In genomic region chr4:146175541-146176453, GRCh38 we compare ENCODE assay signal across 1 cellular context.
TF ChIP-seq lines count a peak whose summit lies in the region.

Gene LSM6, plus strand, starts transcription at chr4:146175718. Its CDS starts 7,204 bp downstream, at chr4:146182922.

TF ChIP-seq in HepG2, 621 proteins besides CTCF, POLR2A, EP300 and RAD21 (continued from another document and continues in another):
- TF ChIP-seq ZHX2 (IDR thresholded peaks at IDR 0.05; ENCODE audit: low read depth) (no peak), ZHX2 (CRISPR knock-in tag; IDR thresholded peaks at IDR 0.05; ENCODE audit: borderline replicate concordance) (no peak), ZNF547 (CRISPR knock-in tag; IDR thresholded peaks at IDR 0.05) (peak; percentile 88; the same call in 1 of the 2 replicates), ZNF251 (CRISPR knock-in tag; IDR thresholded peaks at IDR 0.05) (no peak), HNF4G (IDR thresholded peaks at IDR 0.05; ENCODE audit: borderline replicate concordance, low read depth, low read length) (no peak), HNF4G (CRISPR knock-in tag; IDR thresholded peaks at IDR 0.05; ENCODE audit: borderline replicate concordance, low read depth) (peak; percentile 54; the same call in 1 of the 2 replicates), ZNF329 (CRISPR knock-in tag; IDR thresholded peaks at IDR 0.05; ENCODE audit: low read depth) (peak; percentile 67; the same call in 1 of the 2 replicates), ZNF850 (CRISPR knock-in tag; conservative IDR thresholded peaks at IDR 0.05) (0 out of 2 replicates have a peak, but pooled peaks have one; percentile 54), SOX5 (CRISPR knock-in tag; IDR thresholded peaks at IDR 0.05; ENCODE audit: borderline replicate concordance) (0 out of 2 replicates have a peak, but pooled peaks have one; percentile 17), DBP (CRISPR knock-in tag; IDR thresholded peaks at IDR 0.05; ENCODE audit: not compliant biosample characterization) (no peak), HOXA5 (CRISPR knock-in tag; IDR thresholded peaks at IDR 0.05) (peak; percentile 46; the same call in 1 of the 2 replicates), HOXA7 (CRISPR knock-in tag; IDR thresholded peaks at IDR 0.05) (no peak), KAT2B (IDR thresholded peaks at IDR 0.05; ENCODE audit: borderline replicate concordance, low read depth, low read length) (no peak), ZNF468 (CRISPR knock-in tag; IDR thresholded peaks at IDR 0.05) (0 out of 2 replicates have a peak, but pooled peaks have one; percentile 27), ZBTB39 (CRISPR knock-in tag; IDR thresholded peaks at IDR 0.05) (no peak), ZMYM4 (CRISPR knock-in tag; IDR thresholded peaks at IDR 0.05) (peak; percentile 87; the same call in 1 of the 2 replicates), ZNF350 (CRISPR knock-in tag; IDR thresholded peaks at IDR 0.05; ENCODE audit: borderline replicate concordance, low read depth) (peak; percentile 53; the same call in 1 of the 2 replicates), ZNF646 (CRISPR knock-in tag; IDR thresholded peaks at IDR 0.05) (peak; percentile 48; the same call in 1 of the 2 replicates), NR2F2 (IDR thresholded peaks at IDR 0.05; ENCODE audit: borderline replicate concordance, low read depth) (no peak), LBX2 (CRISPR knock-in tag; IDR thresholded peaks at IDR 0.05; ENCODE audit: borderline replicate concordance) (peak; percentile 66; the same call in 1 of the 2 replicates), ZFP36 (IDR thresholded peaks at IDR 0.05; ENCODE audit: borderline replicate concordance, low read depth, low read length, partially characterized antibody) (no peak), ZFP91 (CRISPR knock-in tag; IDR thresholded peaks at IDR 0.05; ENCODE audit: borderline replicate concordance) (peak; percentile 87; the same call in 1 of the 2 replicates), RBM22 (optimal IDR thresholded peaks at IDR 0.05; ENCODE audit: low read length) (no peak), CENPT (CRISPR knock-in tag; IDR thresholded peaks at IDR 0.05; ENCODE audit: low read depth) (0 out of 2 replicates have a peak, but pooled peaks have one; percentile 37), HHEX (CRISPR knock-in tag; IDR thresholded peaks at IDR 0.05) (no peak), ATF3 (CRISPR knock-in tag; IDR thresholded peaks at IDR 0.05) (no peak), JARID2 (CRISPR knock-in tag; IDR thresholded peaks at IDR 0.05; ENCODE audit: insufficient replicate concordance) (no peak), RFX5 (IDR thresholded peaks at IDR 0.05; ENCODE audit: low read depth, low read length) (no peak), XRCC5 (optimal IDR thresholded peaks at IDR 0.05; ENCODE audit: low read length) (peak; percentile 33), PAF1 (CRISPR knock-in tag; IDR thresholded peaks at IDR 0.05) (no peak), ZNF891 (CRISPR knock-in tag; IDR thresholded peaks at IDR 0.05) (peak; percentile 92; the same call in 1 of the 2 replicates), LCORL (IDR thresholded peaks at IDR 0.05) (0 out of 2 replicates have a peak, but pooled peaks have one; percentile 7), LCORL (CRISPR knock-in tag; IDR thresholded peaks at IDR 0.05) (peak; percentile 30; the same call in 1 of the 2 replicates), POLR2G (IDR thresholded peaks at IDR 0.05; ENCODE audit: low read depth, low read length) (peak; percentile 85), UBTF (CRISPR knock-in tag; IDR thresholded peaks at IDR 0.05) (peak; percentile 97), ZSCAN31 (CRISPR knock-in tag; IDR thresholded peaks at IDR 0.05; ENCODE audit: low read depth) (peak; percentile 78), HMG20B (CRISPR knock-in tag; conservative IDR thresholded peaks at IDR 0.05) (no peak), ZNF768 (CRISPR knock-in tag; IDR thresholded peaks at IDR 0.05) (peak; percentile 74; the same call in 1 of the 2 replicates), ZNF274 (CRISPR knock-in tag; IDR thresholded peaks at IDR 0.05) (peak; percentile 87; the same call in 1 of the 2 replicates), ZFP36L1 (CRISPR knock-in tag; IDR thresholded peaks at IDR 0.05) (peak; percentile 82), ERF (CRISPR knock-in tag; IDR thresholded peaks at IDR 0.05) (peak; percentile 66; the same call in 1 of the 2 replicates), REPIN1 (CRISPR knock-in tag; IDR thresholded peaks at IDR 0.05; ENCODE audit: borderline replicate concordance, low read depth) (peak; percentile 41; the same call in 1 of the 2 replicates), NCOA5 (CRISPR knock-in tag; IDR thresholded peaks at IDR 0.05) (no peak)
